In the genomic region with DNA sequence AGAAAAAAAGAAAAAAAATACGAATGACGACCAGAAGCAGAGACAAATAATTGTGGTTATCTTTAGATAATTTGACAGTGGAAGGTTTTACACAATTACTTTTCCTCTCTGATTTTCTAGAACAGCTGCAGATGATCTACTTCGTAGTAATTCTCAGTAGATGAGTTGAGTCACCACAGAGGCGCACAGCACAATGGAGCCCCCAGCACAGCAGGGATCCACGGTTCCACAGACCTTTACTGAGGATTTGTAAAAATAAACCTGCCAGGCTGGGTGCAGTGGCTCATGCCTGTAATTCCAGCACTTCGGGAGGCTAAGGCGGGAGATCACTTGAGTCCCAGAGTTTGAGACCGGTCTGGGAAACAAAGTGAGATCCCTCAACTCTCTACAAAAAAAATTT, we compare ENCODE assay signal across 32 cellular contexts. TPM values are rescaled to one million over a fixed set of nuclear protein-coding genes. Genes with fewer than 3 reads are reported as not detected.
A peak's percentile ranks its signal among the peaks of the same experiment; 100 is the strongest.
DNase-seq lines count a peak whose midpoint lies in the region; ATAC-seq and TF ChIP-seq lines count a peak whose summit lies in the region.
"Had no signal": no experiment of that assay in that cellular context is flagged by ENCODE, and none has a peak within 500 bp of the region (broad histone marks: within the 10 kb centered on the region; RNA-seq: fewer than 3 reads in every experiment).

No MANE protein-coding gene starts in this region.

- H3K4me3 ChIP-seq in heart right ventricle (no peak overlapping the region), coronary artery (no peak overlapping the region)
- H3K4me3 ChIP-seq: body of pancreas, esophagus muscularis mucosa, gastrocnemius medialis, GM23338, ovary, upper lobe of right lung had no signal

- no peak for ATAC-seq in left colon
- no peak for ATAC-seq in heart right ventricle
- ATAC-seq in GM18511 (IDR thresholded peaks at IDR 0.05; ENCODE audit: unreplicated experiment) = no peak
- ATAC-seq: body of pancreas; gastrocnemius medialis; GM23338; HepG2; PC-3; Right ventricle myocardium inferior; stimulated activated effector memory CD8-positive, alpha-beta T cell treated with anti-CD3 and anti-CD28 coated beads, Interleukin-12 subunit alpha, Interleukin-12 subunit beta, amount 100 ng/mL, for 72 hours; upper lobe of right lung had no signal

- no peaks in the 10 kb centered on the region for H3K9me3 ChIP-seq in heart right ventricle
- H3K9me3 ChIP-seq: body of pancreas, esophagus muscularis mucosa, gastrocnemius medialis, ovary, upper lobe of right lung had no signal

- 75 to 79% methylated on average over 8 of the region's 8 CpGs for WGBS in heart right ventricle, 2 donors

- H3K27me3 ChIP-seq in layer of hippocampus (ENCODE audit: control insufficient read depth, insufficient read depth, low read length) = no peaks in the 10 kb centered on the region
- H3K27me3 ChIP-seq in heart right ventricle = no peaks in the 10 kb centered on the region
- H3K27me3 ChIP-seq: body of pancreas, esophagus muscularis mucosa, gastrocnemius medialis, ovary, upper lobe of right lung had no signal

- intact Hi-C loops in left colon (cut with DNase I, micrococcal nuclease) (no loop called here), heart right ventricle (cut with DNase I) (loop anchor here in 1 of 10 donors (1.0 kb wide), 1 partner anchor 61 kb away; no protein-coding TSS in a partner anchor)

- H3K4me1 ChIP-seq in heart right ventricle = peaks cover 0 to 20% (median 7%) of the 10 kb centered on the region in 9 donors
- H3K4me1 ChIP-seq: body of pancreas, upper lobe of right lung had no signal

- peaks cover 0 to 95% (median 79%) of the 10 kb centered on the region in 9 donors for H3K36me3 ChIP-seq in heart right ventricle
- H3K36me3 ChIP-seq: ovary had no signal

- DNase-seq in LHCN-M2 (ENCODE audit: low read depth) = peak; percentile 96
- peak; percentile 51 for DNase-seq in astrocyte of the hippocampus (ENCODE audit: low read depth, low spot score)
- DNase-seq in left colon = no peak
- DNase-seq in heart right ventricle = no peak
- DNase-seq in coronary artery (ENCODE audit: low spot score) = no peak
- DNase-seq: activated CD4-positive, alpha-beta T cell treated with anti-CD3 and anti-CD28 coated beads, Interleukin-2, amount 10 ng/mL, durations not matched to agents 7 days and 5 days; activated gamma-delta T cell; activated naive CD8-positive, alpha-beta T cell treated with anti-CD3 and anti-CD28 coated beads, Interleukin-2, amount 10 ng/mL, durations not matched to agents 7 days and 5 days; activated T-cell treated with anti-CD3 and anti-CD28 coated beads, Interleukin-2, amount 50 U/mL, for 24 hours; AML-193; body of pancreas; CD4-positive, alpha-beta memory T cell; cortex of kidney; endodermal cell; gastrocnemius medialis; HFFc6; immature natural killer cell; NCI-H1048; NCI-H187; NCI-H524; ovary; PC-3; stimulated activated CD4-positive, alpha-beta T cell treated with anti-CD3 and anti-CD28 coated beads, Interleukin-4, amount 100 ng/mL, for 24 hours; T-helper 9 cell; upper lobe of right lung had no signal

- TF ChIP-seq CTCF in heart right ventricle (IDR thresholded peaks at IDR 0.05) (no peak), coronary artery (IDR thresholded peaks at IDR 0.05) (no peak)

- H3K27ac ChIP-seq in layer of hippocampus (ENCODE audit: low read depth, low read length) (peak overlapping the region; percentile 79), heart right ventricle (no peak overlapping the region), coronary artery (no peak overlapping the region)
- H3K27ac ChIP-seq: body of pancreas, esophagus muscularis mucosa, ovary, upper lobe of right lung had no signal

RNA-seq across cellular contexts. Expression of a gene that starts 29.3 kb away (rescaled TPM):
- total RNA-seq in LHCN-M2 (2014; rRNA removed) (not detected in 2 replicates), left colon (100 to 1,000 TPM; 186 to 331 TPM), heart right ventricle (under 1 TPM in 1 of 10 donors, not detected in 9; 0.40 TPM)
- not detected for polyA plus RNA-seq in LHCN-M2 (2012)
- under 1 TPM; 0.15 to 0.17 TPM for polyA plus RNA-seq in heart right ventricle
- total RNA-seq: HFFc6, PC-3 had no signal

Comparison
In these comparisons a context has a peak if more than half of its experiments do, and no peak if none do; other contexts are left out.
1. DNase-seq: peak in LHCN-M2 (single experiment) and astrocyte of the hippocampus (single experiment); none in left colon (0 of 2), heart right ventricle (0 of 2) and coronary artery (single experiment).
2. RNA of a gene that starts 29.3 kb away (total RNA-seq): 186 to 331 TPM in left colon; not detected in LHCN-M2 and 0.40 TPM in heart right ventricle; every median in the first group is over 100 times any median in the second.